In genomic region chr2:42345986-42346385, GRCh38 we compare ENCODE assay signal across 16 cellular contexts.
"Had no signal": no experiment of that assay in that cellular context is flagged by ENCODE, and none has a peak within 500 bp of the region (broad histone marks: within the 10 kb centered on the region; RNA-seq: fewer than 3 reads in every experiment).

No MANE protein-coding gene starts in this region.

- ATAC-seq: activated CD4-positive, alpha-beta T cell treated with anti-CD3 and anti-CD28 coated beads for 36 hours; body of pancreas; esophagus mucosa; natural killer cell had no signal

- H3K27me3 ChIP-seq: body of pancreas, tibial artery had no signal

- H3K27ac ChIP-seq: body of pancreas, tibial artery had no signal

- H3K9me3 ChIP-seq: body of pancreas, tibial artery had no signal

- H3K27me3 Mint-ChIP-seq: activated CD4-positive, alpha-beta memory T cell treated with anti-CD3 and anti-CD28 coated beads for 36 hours; activated CD4-positive, alpha-beta T cell treated with anti-CD3 and anti-CD28 coated beads for 36 hours; activated naive CD8-positive, alpha-beta T cell treated with anti-CD3 and anti-CD28 coated beads for 36 hours had no signal

- DNase-seq: activated CD4-positive, alpha-beta memory T cell treated with anti-CD3 and anti-CD28 coated beads for 36 hours; activated CD4-positive, alpha-beta T cell treated with anti-CD3 and anti-CD28 coated beads for 36 hours; activated naive CD4-positive, alpha-beta T cell; activated naive CD8-positive, alpha-beta T cell treated with anti-CD3 and anti-CD28 coated beads for 36 hours; activated T-cell treated with anti-CD3 and anti-CD28 coated beads for 4 hours; body of pancreas; immature natural killer cell; kidney glomerular epithelial cell; mesendoderm; natural killer cell; posterior cingulate gyrus; stimulated activated CD4-positive, alpha-beta T cell treated with anti-CD3 and anti-CD28 coated beads, Interleukin-2, amount 100 ng/mL, for 24 hours; stimulated activated naive CD4-positive, alpha-beta T cell treated with Interleukin-2 at 50 U/mL for 16 hours; tibial artery had no signal

- H3K4me3 Mint-ChIP-seq: activated CD4-positive, alpha-beta memory T cell treated with anti-CD3 and anti-CD28 coated beads for 36 hours; activated CD4-positive, alpha-beta T cell treated with anti-CD3 and anti-CD28 coated beads for 36 hours; activated naive CD8-positive, alpha-beta T cell treated with anti-CD3 and anti-CD28 coated beads for 36 hours; activated T-helper 1 cell treated with anti-CD3 and anti-CD28 coated beads, Interleukin-12 subunit alpha, Interleukin-12 subunit beta, Interleukin-2, Interleukin-4 antibody, amounts not matched to agents 30 ng/mL and 10 ng/mL and 1 ng/mL, durations not matched to agents 14 hours and 24 hours and 36 hours; immature natural killer cell; natural killer cell had no signal

- H3K27ac Mint-ChIP-seq: activated CD4-positive, alpha-beta memory T cell treated with anti-CD3 and anti-CD28 coated beads for 36 hours; activated CD4-positive, alpha-beta T cell treated with anti-CD3 and anti-CD28 coated beads for 36 hours; activated naive CD8-positive, alpha-beta T cell treated with anti-CD3 and anti-CD28 coated beads for 36 hours; activated T-helper 1 cell treated with anti-CD3 and anti-CD28 coated beads, Interleukin-12 subunit alpha, Interleukin-12 subunit beta, Interleukin-2, Interleukin-4 antibody, amounts not matched to agents 30 ng/mL and 10 ng/mL and 1 ng/mL, durations not matched to agents 14 hours and 24 hours and 36 hours; immature natural killer cell had no signal

- H3K4me3 ChIP-seq: body of pancreas, tibial artery had no signal

- H3K36me3 Mint-ChIP-seq: natural killer cell had no signal

- H3K9me3 Mint-ChIP-seq: activated CD4-positive, alpha-beta memory T cell treated with anti-CD3 and anti-CD28 coated beads for 36 hours; activated naive CD8-positive, alpha-beta T cell treated with anti-CD3 and anti-CD28 coated beads for 36 hours; activated T-helper 1 cell treated with anti-CD3 and anti-CD28 coated beads, Interleukin-12 subunit alpha, Interleukin-12 subunit beta, Interleukin-2, Interleukin-4 antibody, amounts not matched to agents 30 ng/mL and 10 ng/mL and 1 ng/mL, durations not matched to agents 14 hours and 24 hours and 36 hours; immature natural killer cell; natural killer cell had no signal
